7 cellular contexts compared by ENCODE assay signal in the genomic region with DNA sequence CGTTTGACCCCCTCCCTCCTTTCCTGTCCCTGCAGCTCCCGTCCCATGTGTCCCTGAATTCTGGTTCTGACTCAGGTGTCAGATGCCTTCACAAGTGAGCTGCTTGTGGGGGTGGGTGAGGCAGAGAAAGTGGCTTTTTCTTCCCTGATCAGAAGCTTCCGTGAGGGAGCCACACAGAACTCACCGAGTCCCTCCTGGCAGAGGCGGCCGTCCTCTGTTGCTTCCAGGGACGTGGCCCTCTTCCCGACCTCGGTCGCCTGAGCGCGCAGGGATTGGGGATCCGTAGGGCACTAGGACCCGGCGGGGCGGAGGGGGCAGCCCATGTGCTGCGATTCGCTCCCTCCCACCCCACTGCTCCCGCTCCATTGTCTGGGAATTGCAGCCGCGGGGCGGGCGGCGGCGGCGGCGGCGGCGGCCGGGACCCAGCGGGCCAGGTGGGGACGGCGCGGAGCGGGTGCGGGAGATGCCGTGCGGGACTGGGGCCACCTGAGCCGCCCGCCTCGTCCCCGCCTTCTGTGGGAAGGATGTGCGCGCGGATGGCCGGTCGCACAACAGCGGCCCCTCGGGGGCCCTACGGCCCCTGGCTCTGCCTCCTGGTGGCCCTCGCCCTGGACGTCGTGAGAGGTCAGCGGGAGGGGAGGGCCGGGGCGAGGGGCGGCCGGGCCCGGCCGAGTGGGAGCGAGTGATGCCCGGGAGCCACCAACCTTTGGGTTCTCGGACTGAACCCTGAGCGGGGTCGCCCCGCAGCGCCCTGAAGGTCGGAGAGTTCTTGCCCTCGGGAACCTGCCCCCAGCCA.
DNase-seq lines count a peak whose midpoint lies in the region; ATAC-seq and TF ChIP-seq lines count a peak whose summit lies in the region.

Gene TMEM132A (plus strand): TSS at position 351 of the 796 bp plus-strand sequence. CDS start 174 bp downstream, at position 525.

- peak; percentile 65 for ATAC-seq in HG03066 (IDR thresholded peaks at IDR 0.05; ENCODE audit: low read depth, unreplicated experiment)
- no peak for ATAC-seq in HG03039 (IDR thresholded peaks at IDR 0.05; ENCODE audit: unreplicated experiment)

- DNase-seq in EL, result peak; percentile 75
- peak; percentile 72 for DNase-seq in NT2/D1 (ENCODE audit: low read depth, low spot score)
- peak; percentile 89 to 99 for DNase-seq in T47D (ENCODE audit: low read depth in 1 of 2, low spot score in 1 of 2)
- no peak for DNase-seq in retinal pigment epithelial cell (ENCODE audit: low read depth)

- H3K9me3 ChIP-seq in NT2/D1 (ENCODE audit: insufficient read depth, low read length) (peaks cover 7% of the 10 kb centered on the region; the same call in 1 of the 2 replicates), iPS-18a (ENCODE audit: control insufficient read depth, low read depth, low read length) (no peaks in the 10 kb centered on the region)

- H3K4me1 ChIP-seq in NT2/D1 (ENCODE audit: insufficient read depth, insufficient read length) (peaks cover 4% of the 10 kb centered on the region), iPS-18a (ENCODE audit: control insufficient read depth, low read depth, low read length) (peaks cover 17% of the 10 kb centered on the region)

- H3K36me3 ChIP-seq in NT2/D1 (ENCODE audit: insufficient read depth, insufficient read length, low read length) (peaks cover 77% of the 10 kb centered on the region), iPS-18a (ENCODE audit: control insufficient read depth, low read depth, low read length) (peaks cover 38% of the 10 kb centered on the region)

- H3K9ac ChIP-seq in NT2/D1 (ENCODE audit: insufficient read length, low read depth) (peak within 1 kb of the TSS; percentile 94), iPS-18a (ENCODE audit: low read length) (peak within 1 kb of the TSS; percentile 63)

- H3K27me3 ChIP-seq in NT2/D1 (ENCODE audit: insufficient read depth, insufficient read length) (no peaks in the 10 kb centered on the region), iPS-18a (ENCODE audit: control insufficient read depth, insufficient read depth, low read length) (no peaks in the 10 kb centered on the region)

- in situ Hi-C loops in T47D (cut with HindIII; ENCODE audit: low pct_unique_long_range_greater_than_20kb, low sequenced_read_pairs), result no loop called here

- no peak for TF ChIP-seq CTCF in retinal pigment epithelial cell (conservative IDR thresholded peaks at IDR 0.05; ENCODE audit: low read depth, low read length)

- H3K27ac ChIP-seq in iPS-18a (ENCODE audit: low read length), result no peak within 1 kb of the TSS

- H3K4me3 ChIP-seq in NT2/D1 (ENCODE audit: insufficient read length, low read depth) (peak within 1 kb of the TSS; percentile 83), iPS-18a (ENCODE audit: low read length) (peak within 1 kb of the TSS; percentile 83), retinal pigment epithelial cell (ENCODE audit: low read length) (peak within 1 kb of the TSS; percentile 87)
